ENCODE assay signal across 29 cellular contexts in the genomic region with DNA sequence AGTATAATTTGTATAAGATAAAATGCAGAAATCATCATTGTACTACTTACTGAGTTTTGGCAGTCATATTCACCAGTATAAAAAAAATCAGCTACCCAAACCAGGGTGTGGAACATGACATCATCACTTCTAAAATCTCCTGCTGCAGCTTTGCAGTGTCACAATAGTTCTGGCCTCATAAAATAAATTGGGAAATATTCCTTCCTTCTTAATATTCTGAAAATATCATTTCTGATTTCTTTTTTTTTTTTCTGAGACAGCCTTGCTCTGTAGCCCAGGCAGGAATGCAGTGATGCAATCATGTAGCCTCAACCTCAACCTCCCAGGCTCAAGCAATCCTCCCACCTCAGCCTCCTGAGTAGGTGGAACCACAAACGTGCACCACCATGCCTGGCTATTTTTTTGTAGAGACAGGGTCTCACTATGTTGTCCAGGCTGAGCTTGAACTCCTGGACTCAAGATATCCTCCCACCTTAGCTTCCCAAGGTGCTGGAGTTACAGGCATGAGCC.
"Had no signal": no experiment of that assay in that cellular context is flagged by ENCODE, and none has a peak within 500 bp of the region (broad histone marks: within the 10 kb centered on the region; RNA-seq: fewer than 3 reads in every experiment).

No MANE protein-coding gene starts in this region.

- H3K27ac ChIP-seq: ascending aorta, dorsolateral prefrontal cortex, epithelial cell of prostate, foreskin keratinocyte, VCaP had no signal

- H3K4me1 Mint-ChIP-seq: activated CD4-positive, alpha-beta memory T cell treated with anti-CD3 and anti-CD28 coated beads, Interleukin-2, amount 10 ng/mL, durations not matched to agents 7 days and 5 days; activated CD4-positive, alpha-beta T cell treated with anti-CD3 and anti-CD28 coated beads, Interleukin-2, amount 10 ng/mL, durations not matched to agents 7 days and 5 days; activated naive CD4-positive, alpha-beta T cell treated with anti-CD3 and anti-CD28 coated beads, Interleukin-2, amount 10 ng/mL, durations not matched to agents 7 days and 5 days; activated naive CD8-positive, alpha-beta T cell treated with anti-CD3 and anti-CD28 coated beads, Interleukin-2, amount 10 ng/mL, durations not matched to agents 7 days and 5 days; central memory CD8-positive, alpha-beta T cell; WTC11 had no signal

- ATAC-seq: activated naive CD4-positive, alpha-beta T cell treated with anti-CD3 and anti-CD28 coated beads, Interleukin-2, amount 50 U/mL, for 72 hours; activated T-cell treated with anti-CD3 and anti-CD28 coated beads, Interleukin-2, amount 50 U/mL, for 72 hours; effector memory CD8-positive, alpha-beta T cell; esophagus mucosa; foreskin keratinocyte; WTC11 had no signal

- FAIRE-seq: bronchial epithelial cell, TTC549 had no signal

- H3K4me3 Mint-ChIP-seq: activated CD4-positive, alpha-beta memory T cell treated with anti-CD3 and anti-CD28 coated beads, Interleukin-2, amount 10 ng/mL, durations not matched to agents 7 days and 5 days; activated CD4-positive, alpha-beta T cell treated with anti-CD3 and anti-CD28 coated beads, Interleukin-2, amount 10 ng/mL, durations not matched to agents 7 days and 5 days; activated naive CD4-positive, alpha-beta T cell treated with anti-CD3 and anti-CD28 coated beads, Interleukin-2, amount 10 ng/mL, durations not matched to agents 7 days and 5 days; activated naive CD8-positive, alpha-beta T cell treated with anti-CD3 and anti-CD28 coated beads, Interleukin-2, amount 10 ng/mL, durations not matched to agents 7 days and 5 days; activated T-cell treated with anti-CD3 and anti-CD28 coated beads, Interleukin-2, amount 50 U/mL, for 24 hours; activated T-cell treated with anti-CD3 and anti-CD28 coated beads, Interleukin-2, amount 50 U/mL, for 72 hours; brain; central memory CD8-positive, alpha-beta T cell; dendritic cell treated with granulocyte-macrophage colony-stimulating factor and Interleukin-4, amounts not matched to agents 40 ng/mL and 50 ng/mL, for 4 days; effector memory CD8-positive, alpha-beta T cell; WTC11 had no signal

- H3K4me3 ChIP-seq: ascending aorta, coronary artery, dorsolateral prefrontal cortex had no signal

- H3K36me3 ChIP-seq: ascending aorta had no signal

- H3K4me1 ChIP-seq: ascending aorta, foreskin keratinocyte had no signal

- H3K27ac Mint-ChIP-seq: activated CD4-positive, alpha-beta memory T cell treated with anti-CD3 and anti-CD28 coated beads, Interleukin-2, amount 10 ng/mL, durations not matched to agents 7 days and 5 days; activated CD4-positive, alpha-beta T cell treated with anti-CD3 and anti-CD28 coated beads, Interleukin-2, amount 10 ng/mL, durations not matched to agents 7 days and 5 days; activated naive CD4-positive, alpha-beta T cell treated with anti-CD3 and anti-CD28 coated beads, Interleukin-2, amount 10 ng/mL, durations not matched to agents 7 days and 5 days; activated naive CD4-positive, alpha-beta T cell treated with anti-CD3 and anti-CD28 coated beads, Interleukin-2, amount 50 U/mL, for 72 hours; activated naive CD8-positive, alpha-beta T cell treated with anti-CD3 and anti-CD28 coated beads, Interleukin-2, amount 10 ng/mL, durations not matched to agents 7 days and 5 days; activated T-cell treated with anti-CD3 and anti-CD28 coated beads, Interleukin-2, amount 50 U/mL, for 24 hours; activated T-cell treated with anti-CD3 and anti-CD28 coated beads, Interleukin-2, amount 50 U/mL, for 72 hours; brain; dendritic cell treated with granulocyte-macrophage colony-stimulating factor and Interleukin-4, amounts not matched to agents 40 ng/mL and 50 ng/mL, for 4 days; effector memory CD8-positive, alpha-beta T cell; WTC11 had no signal

- H3K27me3 ChIP-seq: ascending aorta had no signal

- DNase-seq: activated CD4-positive, alpha-beta memory T cell treated with anti-CD3 and anti-CD28 coated beads, Interleukin-2, amount 10 ng/mL, durations not matched to agents 7 days and 5 days; activated CD4-positive, alpha-beta T cell treated with anti-CD3 and anti-CD28 coated beads for 1 hour; activated CD4-positive, alpha-beta T cell treated with anti-CD3 and anti-CD28 coated beads for 4 hours; activated CD4-positive, alpha-beta T cell treated with anti-CD3 and anti-CD28 coated beads, Interleukin-2, amount 10 ng/mL, durations not matched to agents 7 days and 5 days; activated CD4-positive, alpha-beta T cell treated with anti-CD3 and anti-CD28 coated beads, Interleukin-2, amount 50 U/mL, for 4 hours; activated CD8-positive, alpha-beta memory T cell treated with anti-CD3 and anti-CD28 coated beads, Interleukin-2, amount 50 U/mL, for 48 hours; activated gamma-delta T cell; activated naive CD4-positive, alpha-beta T cell; activated naive CD4-positive, alpha-beta T cell treated with anti-CD3 and anti-CD28 coated beads, Interleukin-2, amount 10 ng/mL, durations not matched to agents 7 days and 5 days; activated naive CD8-positive, alpha-beta T cell treated with anti-CD3 and anti-CD28 coated beads, Interleukin-2, amount 10 ng/mL, durations not matched to agents 7 days and 5 days; activated T-cell treated with anti-CD3 and anti-CD28 coated beads for 4 hours; activated T-cell treated with anti-CD3 and anti-CD28 coated beads, Interleukin-2, amount 50 U/mL, for 24 hours; activated T-cell treated with anti-CD3 and anti-CD28 coated beads, Interleukin-2, amount 50 U/mL, for 72 hours; dorsolateral prefrontal cortex; effector memory CD8-positive, alpha-beta T cell; foreskin keratinocyte; T-helper 2 cell had no signal

- H3K27me3 Mint-ChIP-seq: dendritic cell treated with granulocyte-macrophage colony-stimulating factor and Interleukin-4, amounts not matched to agents 40 ng/mL and 50 ng/mL, for 4 days had no signal

- H3K36me3 Mint-ChIP-seq: activated naive CD4-positive, alpha-beta T cell treated with anti-CD3 and anti-CD28 coated beads, Interleukin-2, amount 10 ng/mL, durations not matched to agents 7 days and 5 days had no signal
